24 cellular contexts compared by ENCODE assay signal in genomic region chr12:116442304-116442703, GRCh38.
"Had no signal": no experiment of that assay in that cellular context is flagged by ENCODE, and none has a peak within 500 bp of the region (broad histone marks: within the 10 kb centered on the region; RNA-seq: fewer than 3 reads in every experiment).

No MANE protein-coding gene starts in this region.

- H3K36me3 ChIP-seq: left lung, lower lobe of right lung, ovary, right atrium auricular region, stomach, tibial artery, uterus had no signal

- DNase-seq: hypothalamus; immature natural killer cell; kidney; left colon; left lung; lower lobe of right lung; mesendoderm; naive B cell; natural killer cell; nephron progenitor cell; ovary; stimulated activated CD4-positive, alpha-beta T cell treated with anti-CD3 and anti-CD28 coated beads, Interleukin-12 subunit alpha, Interleukin-12 subunit beta, amount 100 ng/mL, for 4 hours; stimulated activated CD4-positive, alpha-beta T cell treated with anti-CD3 and anti-CD28 coated beads, Interleukin-15, amount 100 ng/mL, for 24 hours; stimulated activated CD4-positive, alpha-beta T cell treated with anti-CD3 and anti-CD28 coated beads, Interleukin-2, amount 100 ng/mL, for 24 hours; stimulated activated CD4-positive, alpha-beta T cell treated with anti-CD3 and anti-CD28 coated beads, Interleukin-4, amount 100 ng/mL, for 1 hour; stimulated activated naive B cell treated with anti-CD40 and anti-IgM and Interleukin-4, amounts not matched to agents 10 μg/mL and 1 μg/mL and 100 μg/mL, for 72 hours; stimulated activated naive CD8-positive, alpha-beta T cell treated with anti-CD3 and anti-CD28 coated beads, Interleukin-15, Interleukin-2, amounts not matched to agents 100 U/mL and 50 U/mL, for 24 hours; stomach; testis; tibial artery; uterus had no signal

- H3K9me3 ChIP-seq: left lung, lower lobe of right lung, ovary, right atrium auricular region, stomach, testis, tibial artery, uterus had no signal

- H3K27me3 ChIP-seq: left lung, ovary, right atrium auricular region, stomach, testis, tibial artery, uterus had no signal

- ATAC-seq: left colon; left lung; lower lobe of right lung; natural killer cell; sciatic nerve; stimulated activated naive B cell treated with anti-CD40 and anti-IgM and Interleukin-4, amounts not matched to agents 10 μg/mL and 1 μg/mL and 100 μg/mL, for 72 hours; stimulated activated naive CD8-positive, alpha-beta T cell treated with anti-CD3 and anti-CD28 coated beads, Interleukin-15, Interleukin-2, amounts not matched to agents 100 U/mL and 50 U/mL, for 24 hours had no signal

- H3K27ac ChIP-seq: left lung, lower lobe of right lung, ovary, right atrium auricular region, stomach, testis, tibial artery, uterus had no signal

- H3K4me1 ChIP-seq: left lung, lower lobe of right lung, right atrium auricular region, testis, tibial artery, uterus had no signal

- H3K4me3 ChIP-seq: left lung, lower lobe of right lung, ovary, right atrium auricular region, skin epidermis, stomach, testis, tibial artery, uterus had no signal
